ENCODE assay signal across 8 cellular contexts in the genomic region with DNA sequence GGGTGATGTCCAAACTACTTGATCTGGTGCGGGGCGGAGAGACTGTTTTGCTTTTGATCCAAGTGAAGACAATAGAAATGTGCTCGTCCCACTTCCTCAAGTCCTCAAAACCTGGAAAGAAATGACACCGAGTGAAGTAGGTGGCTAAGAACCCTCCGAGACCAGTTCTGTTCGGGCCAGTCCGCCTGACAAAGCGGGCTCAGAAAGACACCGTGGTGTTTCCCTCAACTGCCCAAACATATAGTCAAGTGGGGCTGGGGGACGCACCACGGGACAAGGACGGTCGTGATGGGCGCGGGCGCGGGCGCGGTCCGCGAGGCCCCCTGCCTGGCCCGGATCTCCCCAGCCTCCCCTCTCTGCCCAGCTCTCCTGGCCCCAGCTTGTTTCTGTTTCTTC. TPM values are rescaled to one million over a fixed set of nuclear protein-coding genes. Genes with fewer than 3 reads are reported as not detected.
A peak's percentile ranks its signal among the peaks of the same experiment; 100 is the strongest.
DNase-seq lines count a peak whose midpoint lies in the region; ATAC-seq and TF ChIP-seq lines count a peak whose summit lies in the region.

No MANE protein-coding gene starts in this region.

- peak in 1 of 2 donors; percentile 4 for ATAC-seq in activated naive CD4-positive, alpha-beta T cell treated with anti-CD3 and anti-CD28 coated beads, Interleukin-2, amount 50 U/mL, for 72 hours
- no peak for ATAC-seq in GM21390 (IDR thresholded peaks at IDR 0.05; ENCODE audit: unreplicated experiment)
- no peak for ATAC-seq in HG03045 (IDR thresholded peaks at IDR 0.05; ENCODE audit: unreplicated experiment)

- no peaks in the 10 kb centered on the region for H3K27me3 Mint-ChIP-seq in CD8-positive, alpha-beta memory T cell

- POLR2A ChIA-PET in CD8-positive, alpha-beta memory T cell (lab: Charles Lee): interaction anchor here (1.8 to 5.0 kb wide), 2 partner anchors 9 to 86 kb away, joined by 7 to 77 read pairs; no protein-coding TSS in a partner anchor

- peak overlapping the region; percentile 83 for H3K4me3 ChIP-seq in CD8-positive, alpha-beta memory T cell (ENCODE audit: low read length)
- H3K4me3 ChIP-seq in HL-60 (replicated peaks; ENCODE audit: insufficient read depth, low read length) (peak overlapping the region; percentile 64), iPS-11a (ENCODE audit: low read depth, low read length) (peak overlapping the region; percentile 100), spleen (peak overlapping the region; percentile 30 to 89 (median 77))

- intact Hi-C loops in spleen (cut with DNase I; ENCODE audit: low total_unique reads): no loop called here

- peak overlapping the region; percentile 88 to 98 (median 94) for H3K4me3 Mint-ChIP-seq in CD8-positive, alpha-beta memory T cell

- no peaks in the 10 kb centered on the region for H3K9me3 ChIP-seq in CD8-positive, alpha-beta memory T cell (ENCODE audit: low read length)
- H3K9me3 ChIP-seq in spleen: no peaks in the 10 kb centered on the region

- TF ChIP-seq CTCF in HL-60 (IDR thresholded peaks at IDR 0.05; ENCODE audit: insufficient read depth, low read length) (no peak), spleen (IDR thresholded peaks at IDR 0.05 in 8 of 11, conservative IDR thresholded peaks at IDR 0.05 in 3 of 11) (no peak)

- in situ Hi-C loops in KBM-7 (cut with MboI; ENCODE audit: low pct_unique_long_range_greater_than_20kb, low sequenced_read_pairs): loop anchor here (25.0 kb wide), 1 partner anchor 493 kb away; no protein-coding TSS in a partner anchor

- H3K9me3 Mint-ChIP-seq in CD8-positive, alpha-beta memory T cell: no peaks in the 10 kb centered on the region
- H3K9me3 Mint-ChIP-seq in activated naive CD4-positive, alpha-beta T cell treated with anti-CD3 and anti-CD28 coated beads, Interleukin-2, amount 50 U/mL, for 72 hours: no peaks in the 10 kb centered on the region

- 3 to 15% (median 8%) methylated on average over 14 to 22 of the region's 22 CpGs for WGBS in spleen, 5 donors

- peaks cover 19% of the 10 kb centered on the region for H3K4me1 ChIP-seq in CD8-positive, alpha-beta memory T cell (ENCODE audit: insufficient read depth, low read length)
- H3K4me1 ChIP-seq in spleen: peaks cover 2 to 62% (median 43%) of the 10 kb centered on the region in 6 donors

- DNase-seq in CD8-positive, alpha-beta memory T cell: peak in 1 of 5 donors; percentile 15
- no peak for DNase-seq in HL-60 (ENCODE audit: low read depth in 1 of 2, low spot score in 1 of 2)
- no peak for DNase-seq in activated naive CD4-positive, alpha-beta T cell treated with anti-CD3 and anti-CD28 coated beads, Interleukin-2, amount 50 U/mL, for 72 hours (ENCODE audit: low spot score in 2 of 2)
- no peak for DNase-seq in spleen
- DNase-seq in KBM-7: no peak

- CTCF ChIA-PET in CD8-positive, alpha-beta memory T cell (lab: Charles Lee): interaction anchor here (1.2 to 3.8 kb wide), 8 partner anchors 9 to 545 kb away, joined by 3 to 66 read pairs (median 6); no protein-coding TSS in a partner anchor

- H3K36me3 ChIP-seq in CD8-positive, alpha-beta memory T cell (ENCODE audit: insufficient read depth, low read length): no peaks in the 10 kb centered on the region
- no peaks in the 10 kb centered on the region for H3K36me3 ChIP-seq in spleen

- H3K36me3 Mint-ChIP-seq in CD8-positive, alpha-beta memory T cell: peaks cover 0 to 28% (median 0%) of the 10 kb centered on the region in 3 donors
- H3K36me3 Mint-ChIP-seq in activated naive CD4-positive, alpha-beta T cell treated with anti-CD3 and anti-CD28 coated beads, Interleukin-2, amount 50 U/mL, for 72 hours: peaks cover 0 to 26% of the 10 kb centered on the region in 2 donors

- TF ChIP-seq POLR2A in spleen (IDR thresholded peaks at IDR 0.05): no peak

- peaks cover 24 to 67% (median 42%) of the 10 kb centered on the region in 3 donors for H3K4me1 Mint-ChIP-seq in CD8-positive, alpha-beta memory T cell

- H3K27me3 ChIP-seq in CD8-positive, alpha-beta memory T cell (ENCODE audit: insufficient read depth, low read length, poor library complexity, severe bottlenecking): no peaks in the 10 kb centered on the region
- H3K27me3 ChIP-seq in HL-60 (ENCODE audit: insufficient read depth, poor library complexity, severe bottlenecking) (peaks cover 8% of the 10 kb centered on the region), spleen (replicated peaks in 1 of 7) (peaks cover 0 to 31% (median 8%) of the 10 kb centered on the region in 7 donors)

- peak overlapping the region; percentile 86 to 95 (median 91) for H3K27ac Mint-ChIP-seq in CD8-positive, alpha-beta memory T cell
- H3K27ac Mint-ChIP-seq in activated naive CD4-positive, alpha-beta T cell treated with anti-CD3 and anti-CD28 coated beads, Interleukin-2, amount 50 U/mL, for 72 hours: peak overlapping the region; percentile 89 to 100

- H3K27ac ChIP-seq in CD8-positive, alpha-beta memory T cell (ENCODE audit: low read depth, low read length): peak overlapping the region; percentile 41
- no peak overlapping the region for H3K27ac ChIP-seq in HL-60 (replicated peaks)
- peak overlapping the region; percentile 58 to 97 (median 89) for H3K27ac ChIP-seq in spleen

RNA-seq across cellular contexts. Expression of gene PHLDA1, which starts 1.6 kb away (rescaled TPM):
- 10 to 100 TPM; 43.3 to 43.4 TPM for total RNA-seq in CD8-positive, alpha-beta memory T cell
- polyA plus RNA-seq in CD8-positive, alpha-beta memory T cell: 2.1 TPM
- total RNA-seq in activated naive CD4-positive, alpha-beta T cell treated with anti-CD3 and anti-CD28 coated beads, Interleukin-2, amount 50 U/mL, for 72 hours: 10 to 100 TPM in 1 of 2 donors, 1 to 10 TPM in 1; 5.5 to 15.1 TPM
- total RNA-seq in spleen: 10 to 100 TPM in 6 of 7 donors, 1 to 10 TPM in 1; 9.3 to 44.4 (median 23.9) TPM
- polyA plus RNA-seq in spleen: 1 to 10 TPM; 2.2 to 5.5 (median 2.2) TPM

RNA-seq across cellular contexts. Expression of gene NAP1L1, which starts 54.5 kb away (rescaled TPM):
- 100 to 1,000 TPM; 926 to 964 TPM for total RNA-seq in CD8-positive, alpha-beta memory T cell
- 166 TPM for polyA plus RNA-seq in CD8-positive, alpha-beta memory T cell
- total RNA-seq in activated naive CD4-positive, alpha-beta T cell treated with anti-CD3 and anti-CD28 coated beads, Interleukin-2, amount 50 U/mL, for 72 hours: 100 to 1,000 TPM; 835 to 875 TPM
- total RNA-seq in spleen: 100 to 1,000 TPM; 353 to 460 (median 404) TPM
- polyA plus RNA-seq in spleen: 100 to 1,000 TPM; 354 to 533 (median 456) TPM
